In genomic region chr6:32941412-32941784, GRCh38 we compare ENCODE assay signal across 8 cellular contexts. TPM values are rescaled to one million over a fixed set of nuclear protein-coding genes. Genes with fewer than 3 reads are reported as not detected.
DNase-seq lines count a peak whose midpoint lies in the region; ATAC-seq and TF ChIP-seq lines count a peak whose summit lies in the region.

No MANE protein-coding gene starts in this region.

- H3K9me3 ChIP-seq in A673 (ENCODE audit: low read depth, low read length, poor library complexity, severe bottlenecking) (no peaks in the 10 kb centered on the region), right atrium auricular region (peaks cover 0 to 7% of the 10 kb centered on the region in 2 donors), subcutaneous abdominal adipose tissue (ENCODE audit: control insufficient read depth in 5 of 5, low read length in 5 of 5) (peaks cover 0 to 2% (median 0%) of the 10 kb centered on the region in 5 donors)

- TF ChIP-seq POLR2A in GM18951 (IDR thresholded peaks at IDR 0.05; ENCODE audit: extremely low read depth, insufficient read depth, insufficient read length) = peak; percentile 39

- TF ChIP-seq CTCF in A673 (conservative IDR thresholded peaks at IDR 0.05; ENCODE audit: low read depth, low read length) (no peak), right atrium auricular region (IDR thresholded peaks at IDR 0.05) (no peak)

- H3K36me3 ChIP-seq in A673 (ENCODE audit: insufficient read depth, low read length, poor library complexity, severe bottlenecking) (no peaks in the 10 kb centered on the region), right atrium auricular region (no peaks in the 10 kb centered on the region), subcutaneous abdominal adipose tissue (ENCODE audit: control insufficient read depth in 5 of 5, insufficient read depth in 5 of 5, low read length in 5 of 5) (peaks cover 0 to 13% (median 0%) of the 10 kb centered on the region in 5 donors)

- H3K4me1 ChIP-seq in A673 (ENCODE audit: insufficient read depth, low read length, poor library complexity, severe bottlenecking) (peaks cover 8% of the 10 kb centered on the region), right atrium auricular region (peaks cover 0 to 15% of the 10 kb centered on the region in 2 donors), subcutaneous abdominal adipose tissue (ENCODE audit: control insufficient read depth in 5 of 5, insufficient read depth in 5 of 5, low read length in 5 of 5) (peaks cover 0 to 54% (median 19%) of the 10 kb centered on the region in 5 donors)

- intact Hi-C loops in A673 (cut with micrococcal nuclease; ENCODE audit: unreplicated experiment) = no loop called here

- DNase-seq in A673 (ENCODE audit: low spot score) (peak; percentile 48), right atrium auricular region (ENCODE audit: low spot score) (no peak), SIG-M5 (lab: John Stamatoyannopoulos, UW) (no peak), dedifferentiated amniotic fluid mesenchymal stem cell (ENCODE audit: extremely low spot score) (no peak)
- peak; percentile 61 for DNase-seq in activated CD4-positive, alpha-beta T cell treated with anti-CD3 and anti-CD28 coated beads for 48 hours

- POLR2A ChIA-PET in A673 (lab: Charles Lee; ENCODE audit: low non-redundant PET) = interaction anchor here (0.6 to 1.3 kb wide), 2 partner anchors 31 to 43 kb away, joined by 3 to 7 read pairs; no protein-coding TSS in a partner anchor

- ATAC-seq in HG03103 (IDR thresholded peaks at IDR 0.05; ENCODE audit: low read depth, unreplicated experiment) = peak; percentile 41

- H3K4me3 ChIP-seq in A673 (ENCODE audit: low read depth, low read length, poor library complexity, severe bottlenecking) = no peak overlapping the region
- H3K4me3 ChIP-seq in right atrium auricular region = no peak overlapping the region
- peak overlapping the region in 4 of 5 donors; percentile 27 to 81 (median 50) for H3K4me3 ChIP-seq in subcutaneous abdominal adipose tissue (ENCODE audit: low read depth in 1 of 5, low read length in 5 of 5)

- H3K27ac ChIP-seq in A673 (ENCODE audit: low read depth, low read length, poor library complexity, severe bottlenecking) (peak overlapping the region; percentile 54), right atrium auricular region (peak overlapping the region; percentile 61 to 62), subcutaneous abdominal adipose tissue (ENCODE audit: low read depth, low read length) (peak overlapping the region; percentile 61)

- CTCF ChIA-PET in A673 (lab: Charles Lee) = interaction anchor here (0.7 to 1.2 kb wide), 2 partner anchors 12 to 43 kb away, joined by 3 to 6 read pairs; no protein-coding TSS in a partner anchor

- BruUV-seq in A673 (replicated peaks; lab: Mats Ljungman, UMichigan) = no TSS peak

- H3K27me3 ChIP-seq in A673 (replicated peaks; ENCODE audit: insufficient read depth, low read depth, low read length, poor library complexity) (peaks cover 3% of the 10 kb centered on the region), right atrium auricular region (no peaks in the 10 kb centered on the region), subcutaneous abdominal adipose tissue (ENCODE audit: control insufficient read depth in 5 of 5, insufficient read depth in 4 of 5, low read length in 5 of 5) (no peaks in the 10 kb centered on the region)

- H3K9ac ChIP-seq in subcutaneous abdominal adipose tissue (ENCODE audit: low read length in 5 of 5) = no peak overlapping the region

- in situ Hi-C loops in GM18951 (cut with MboI; ENCODE audit: low sequenced_read_pairs, unreplicated experiment) = loop anchor here (5.0 kb wide), 1 partner anchor 54 kb away; no protein-coding TSS in a partner anchor

RNA-seq across cellular contexts. Expression of gene HLA-DMB, which starts 0.6 kb away (rescaled TPM):
- total RNA-seq in A673 (2021) (0.34 and 0.46 TPM in 2 replicates), right atrium auricular region (10 to 100 TPM in 1 of 2 donors, 1 to 10 TPM in 1; 3.6 to 12.9 TPM)

RNA-seq across cellular contexts. Expression of gene HLA-DMA, which starts 11.5 kb away (rescaled TPM):
- total RNA-seq in A673 (2021) = 1.4 and 1.9 TPM in 2 replicates
- 10 to 100 TPM in 1 of 2 donors, 1 to 10 TPM in 1; 9.2 to 15.4 TPM for total RNA-seq in right atrium auricular region

RNA-seq across cellular contexts. Expression of gene BRD2, which starts 27.0 kb away (rescaled TPM):
- total RNA-seq in A673 (2021) (276 and 335 TPM in 2 replicates), right atrium auricular region (10 to 100 TPM; 56.9 to 91.1 TPM)

Comparison
In these comparisons a context has a peak if more than half of its experiments do, and no peak if none do; other contexts are left out.
1. DNase-seq: peak in A673 (single experiment) and activated CD4-positive, alpha-beta T cell treated with anti-CD3 and anti-CD28 coated beads for 48 hours (single experiment); none in right atrium auricular region (single experiment), SIG-M5 (single experiment) and dedifferentiated amniotic fluid mesenchymal stem cell (single experiment).
2. H3K4me3 ChIP-seq: peak in subcutaneous abdominal adipose tissue (4 of 5); none in A673 (single experiment) and right atrium auricular region (0 of 2).
3. Peak in every context shown above with its lines, with median percentiles within 50 percentile points of each other: H3K27ac ChIP-seq.